Comparison of ENCODE assay signal across 26 cellular contexts in the genomic region with DNA sequence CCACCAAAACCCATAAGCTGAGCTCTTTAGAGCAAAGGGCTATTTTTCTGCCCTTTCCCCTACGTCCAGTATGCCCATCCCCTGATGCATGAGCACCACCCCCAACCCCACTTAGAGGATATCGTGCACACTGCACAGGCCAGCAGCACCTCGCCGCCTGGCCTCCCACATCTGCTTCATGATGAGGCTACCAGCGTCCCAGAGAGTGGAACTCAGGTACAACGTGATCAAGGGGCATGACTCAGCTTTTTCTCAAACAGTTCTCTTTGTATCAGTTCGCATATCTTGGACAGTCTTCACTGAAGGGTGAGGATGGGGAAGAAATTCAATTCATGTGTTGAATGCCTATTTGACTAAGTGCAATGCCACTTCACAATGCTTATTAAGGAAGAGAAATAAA.
DNase-seq lines count a peak whose midpoint lies in the region; ATAC-seq and TF ChIP-seq lines count a peak whose summit lies in the region.
"Had no signal": no experiment of that assay in that cellular context is flagged by ENCODE, and none has a peak within 500 bp of the region (broad histone marks: within the 10 kb centered on the region; RNA-seq: fewer than 3 reads in every experiment).

No MANE protein-coding gene starts in this region.

- no peak overlapping the region for H2AFZ ChIP-seq in neuronal stem cell (ENCODE audit: low read length)

- peak overlapping the region; percentile 65 for H2BK15ac ChIP-seq in neuronal stem cell (ENCODE audit: low read length)

- H4K91ac ChIP-seq in neuronal stem cell (ENCODE audit: low read depth, low read length, poor library complexity), result no peak overlapping the region

- no peak overlapping the region for H3K4me2 ChIP-seq in neuronal stem cell (ENCODE audit: insufficient read depth, low read length, poor library complexity, severe bottlenecking)
- H3K4me2 ChIP-seq: SK-N-SH had no signal

- H3K79me1 ChIP-seq in neuronal stem cell (ENCODE audit: low read depth, low read length), result no peaks in the 10 kb centered on the region

- no CpG with 5 or more reads among the region's 7 CpGs for WGBS in neuronal stem cell (ENCODE audit: extremely low coverage in 2 of 2, insufficient read length in 2 of 2, insufficient replicate concordance in 1 of 2), 2 donors

- no peaks in the 10 kb centered on the region for H3K36me3 ChIP-seq in neuronal stem cell (replicated peaks in 1 of 2; ENCODE audit: control insufficient read depth in 2 of 2, insufficient read depth in 2 of 2, low read length in 2 of 2)

- H3K9ac ChIP-seq in neuronal stem cell (ENCODE audit: low read depth, low read length, poor library complexity), result no peak overlapping the region
- H3K9ac ChIP-seq: SK-N-SH had no signal

- no peak overlapping the region for H3K4me3 ChIP-seq in dorsolateral prefrontal cortex
- peak overlapping the region in 1 of 2 donors; percentile 43 for H3K4me3 ChIP-seq in neuronal stem cell (ENCODE audit: low read length in 2 of 2)
- H3K4me3 ChIP-seq: GM12878 had no signal

- no peak for TF ChIP-seq CTCF in dorsolateral prefrontal cortex (IDR thresholded peaks at IDR 0.05 in 54 of 56, conservative IDR thresholded peaks at IDR 0.05 in 2 of 56; ENCODE audit: low read depth in 1 of 56, partially characterized antibody in 56 of 56)

- H4K8ac ChIP-seq in neuronal stem cell (ENCODE audit: low read depth, low read length), result no peak overlapping the region

- DNase-seq in Daoy (ENCODE audit: low read depth) (peak; percentile 66), dorsolateral prefrontal cortex (peak in 2 of 10 donors; percentile 33 to 34), neuronal stem cell (ENCODE audit: low spot score) (no peak), UCSD-AML1 (lab: John Stamatoyannopoulos, UW; ENCODE audit: unreplicated experiment) (no peak)
- DNase-seq in activated CD4-positive, alpha-beta T cell treated with anti-CD3 and anti-CD28 coated beads, Interleukin-2, amount 10 ng/mL, durations not matched to agents 7 days and 5 days, result no peak
- DNase-seq: C1 segment of cervical spinal cord; CD4-positive, alpha-beta memory T cell; COR-L47; EL; GDM1; KBM-7; NCI-H1048; NCI-H1417; NCI-H1694; NCI-H2029 treated with DMSO at 0.1 percent for 48 hours; NCI-H446 treated with DMSO at 0.1 percent for 48 hours; NCI-H526; NCI-H82; NK-92 treated with Interleukin-12 subunit alpha and Interleukin-12 subunit beta, amount 100 ng/mL, for 24 hours; PC-3; SK-N-SH had no signal

- POLR2A ChIA-PET in activated CD4-positive, alpha-beta T cell treated with anti-CD3 and anti-CD28 coated beads, Interleukin-2, amount 10 ng/mL, durations not matched to agents 7 days and 5 days (lab: Charles Lee), result no interaction called here

- H3K27me3 Mint-ChIP-seq in activated CD4-positive, alpha-beta T cell treated with anti-CD3 and anti-CD28 coated beads, Interleukin-2, amount 10 ng/mL, durations not matched to agents 7 days and 5 days, result peaks cover 3% of the 10 kb centered on the region

- no peaks in the 10 kb centered on the region for H3K4me1 Mint-ChIP-seq in activated CD4-positive, alpha-beta T cell treated with anti-CD3 and anti-CD28 coated beads, Interleukin-2, amount 10 ng/mL, durations not matched to agents 7 days and 5 days

- H3K27ac ChIP-seq in angular gyrus (ENCODE audit: low read depth, low read length), result peak overlapping the region; percentile 44
- H3K27ac ChIP-seq in dorsolateral prefrontal cortex, result peak overlapping the region in 54 of 59 donors; percentile 15 to 100 (median 94)
- H3K27ac ChIP-seq in neuronal stem cell (replicated peaks; ENCODE audit: low read length), result no peak overlapping the region
- H3K27ac ChIP-seq: HL-60 had no signal

- H2AK5ac ChIP-seq in neuronal stem cell (ENCODE audit: low read depth, low read length), result no peak overlapping the region

- H3K23ac ChIP-seq in neuronal stem cell (ENCODE audit: low read depth, low read length, poor library complexity), result no peak overlapping the region

- H3K4ac ChIP-seq in neuronal stem cell (ENCODE audit: low read length), result no peak overlapping the region

- no peak overlapping the region for H2BK12ac ChIP-seq in neuronal stem cell (ENCODE audit: low read length)

- H3K9me3 Mint-ChIP-seq in activated CD4-positive, alpha-beta T cell treated with anti-CD3 and anti-CD28 coated beads, Interleukin-2, amount 10 ng/mL, durations not matched to agents 7 days and 5 days, result no peaks in the 10 kb centered on the region
- H3K9me3 Mint-ChIP-seq: CD4-positive, alpha-beta memory T cell had no signal

- CTCF ChIA-PET in activated CD4-positive, alpha-beta T cell treated with anti-CD3 and anti-CD28 coated beads, Interleukin-2, amount 10 ng/mL, durations not matched to agents 7 days and 5 days (lab: Charles Lee), result no interaction called here

- no peaks in the 10 kb centered on the region for H3K36me3 Mint-ChIP-seq in activated CD4-positive, alpha-beta T cell treated with anti-CD3 and anti-CD28 coated beads, Interleukin-2, amount 10 ng/mL, durations not matched to agents 7 days and 5 days (ENCODE audit: low read depth)
- H3K36me3 Mint-ChIP-seq: CD4-positive, alpha-beta memory T cell had no signal

- H3K27ac Mint-ChIP-seq in activated CD4-positive, alpha-beta T cell treated with anti-CD3 and anti-CD28 coated beads, Interleukin-2, amount 10 ng/mL, durations not matched to agents 7 days and 5 days, result no peak overlapping the region

- ATAC-seq in GM18861 (IDR thresholded peaks at IDR 0.05; ENCODE audit: unreplicated experiment), result no peak
- ATAC-seq: GM12878, HCT116, PC-3 had no signal

- peaks cover 0 to 2% of the 10 kb centered on the region in 2 donors for H3K9me3 ChIP-seq in neuronal stem cell (replicated peaks in 1 of 2; ENCODE audit: control insufficient read depth in 2 of 2, insufficient read depth in 1 of 2, low read depth in 1 of 2, low read length in 2 of 2)
- H3K9me3 ChIP-seq: SK-N-SH had no signal

- intact Hi-C loops in dorsolateral prefrontal cortex (cut with DNase I), result no loop called here

- H2BK120ac ChIP-seq in neuronal stem cell (ENCODE audit: low read depth, low read length), result no peak overlapping the region

- H3K27me3 ChIP-seq in dorsolateral prefrontal cortex, result no peaks in the 10 kb centered on the region
- no peaks in the 10 kb centered on the region for H3K27me3 ChIP-seq in neuronal stem cell (ENCODE audit: control insufficient read depth in 3 of 3, insufficient read depth in 3 of 3, low read depth in 1 of 3, low read length in 3 of 3)

- H3K4me1 ChIP-seq in neuronal stem cell (ENCODE audit: control insufficient read depth in 2 of 2, insufficient read depth in 1 of 2, low read depth in 1 of 2, low read length in 2 of 2), result peaks cover 7 to 12% of the 10 kb centered on the region in 2 donors

- H2BK5ac ChIP-seq in neuronal stem cell (ENCODE audit: low read length), result no peak overlapping the region

- H3K14ac ChIP-seq in neuronal stem cell (ENCODE audit: low read length), result no peak overlapping the region

- H3K18ac ChIP-seq in neuronal stem cell (ENCODE audit: low read length), result peak overlapping the region; percentile 85

- H3K4me3 Mint-ChIP-seq in activated CD4-positive, alpha-beta T cell treated with anti-CD3 and anti-CD28 coated beads, Interleukin-2, amount 10 ng/mL, durations not matched to agents 7 days and 5 days, result no peak overlapping the region
- H3K4me3 Mint-ChIP-seq: CD4-positive, alpha-beta memory T cell had no signal
